Comparison of ENCODE assay signal across 35 cellular contexts in genomic region chr1:81299892-81300291, GRCh38.
"Had no signal": no experiment of that assay in that cellular context is flagged by ENCODE, and none has a peak within 500 bp of the region (broad histone marks: within the 10 kb centered on the region; RNA-seq: fewer than 3 reads in every experiment).

No MANE protein-coding gene starts in this region.

- H3K9me3 ChIP-seq: MG63 had no signal

- H3K36me3 ChIP-seq: MG63 had no signal

- DNase-seq: Karpas-422, Kasumi-1, MG63, MM.1S, MV-4-11, NCI-H1048, NCI-H1092, NCI-H1092 treated with DMSO at 0.1 percent for 48 hours, NCI-H1105, NCI-H1105 treated with DMSO at 0.1 percent for 48 hours, NCI-H1417, NCI-H1417 treated with DMSO at 0.1 percent for 48 hours, NCI-H1436, NCI-H1436 treated with DMSO at 0.1 percent for 48 hours, NCI-H146, NCI-H1694, NCI-H1694 treated with DMSO at 0.1 percent for 48 hours, NCI-H187, NCI-H187 treated with DMSO at 0.1 percent for 48 hours, NCI-H1930, NCI-H2029, NCI-H2029 treated with DMSO at 0.1 percent for 48 hours, NCI-H2081, NCI-H2081 treated with DMSO at 0.1 percent for 48 hours, NCI-H2107, NCI-H2171, NCI-H2171 treated with DMSO at 0.1 percent for 48 hours, NCI-H226, NCI-H345, NCI-H446, NCI-H446 treated with DMSO at 0.1 percent for 48 hours, NCI-H510A, NCI-H510A treated with DMSO at 0.1 percent for 48 hours, NCI-H524, NCI-H524 treated with DMSO at 0.1 percent for 48 hours had no signal

- H3K4me3 ChIP-seq: MG63 had no signal
